Comparison of ENCODE assay signal across 21 cellular contexts in genomic region chr7:43725251-43725650, GRCh38.
"Had no signal": no experiment of that assay in that cellular context is flagged by ENCODE, and none has a peak within 500 bp of the region (broad histone marks: within the 10 kb centered on the region; RNA-seq: fewer than 3 reads in every experiment).

No MANE protein-coding gene starts in this region.

- H3K27ac ChIP-seq: HL-60, SK-N-MC had no signal

- H3K9me3 ChIP-seq: SJSA1 had no signal

- DNase-seq: KBM-7, MM.1S, NCI-H1092 treated with DMSO at 0.1 percent for 48 hours, NCI-H1417, NCI-H1436 treated with DMSO at 0.1 percent for 48 hours, NCI-H1694, NCI-H187 treated with DMSO at 0.1 percent for 48 hours, NCI-H2081, NCI-H2107, NCI-H2227 treated with DMSO at 0.1 percent for 48 hours, NCI-H524, NCI-H526 treated with DMSO at 0.1 percent for 48 hours, NCI-H774, Right ventricle myocardium superior, RPMI8226, SIG-M5 had no signal

- FAIRE-seq: HTR-8/SVneo, RCC 7860 had no signal

- H3K4me3 ChIP-seq: SJSA1, SK-N-MC had no signal

- H3K27me3 ChIP-seq: SJSA1 had no signal
